ENCODE assay signal across 10 cellular contexts in the genomic region with DNA sequence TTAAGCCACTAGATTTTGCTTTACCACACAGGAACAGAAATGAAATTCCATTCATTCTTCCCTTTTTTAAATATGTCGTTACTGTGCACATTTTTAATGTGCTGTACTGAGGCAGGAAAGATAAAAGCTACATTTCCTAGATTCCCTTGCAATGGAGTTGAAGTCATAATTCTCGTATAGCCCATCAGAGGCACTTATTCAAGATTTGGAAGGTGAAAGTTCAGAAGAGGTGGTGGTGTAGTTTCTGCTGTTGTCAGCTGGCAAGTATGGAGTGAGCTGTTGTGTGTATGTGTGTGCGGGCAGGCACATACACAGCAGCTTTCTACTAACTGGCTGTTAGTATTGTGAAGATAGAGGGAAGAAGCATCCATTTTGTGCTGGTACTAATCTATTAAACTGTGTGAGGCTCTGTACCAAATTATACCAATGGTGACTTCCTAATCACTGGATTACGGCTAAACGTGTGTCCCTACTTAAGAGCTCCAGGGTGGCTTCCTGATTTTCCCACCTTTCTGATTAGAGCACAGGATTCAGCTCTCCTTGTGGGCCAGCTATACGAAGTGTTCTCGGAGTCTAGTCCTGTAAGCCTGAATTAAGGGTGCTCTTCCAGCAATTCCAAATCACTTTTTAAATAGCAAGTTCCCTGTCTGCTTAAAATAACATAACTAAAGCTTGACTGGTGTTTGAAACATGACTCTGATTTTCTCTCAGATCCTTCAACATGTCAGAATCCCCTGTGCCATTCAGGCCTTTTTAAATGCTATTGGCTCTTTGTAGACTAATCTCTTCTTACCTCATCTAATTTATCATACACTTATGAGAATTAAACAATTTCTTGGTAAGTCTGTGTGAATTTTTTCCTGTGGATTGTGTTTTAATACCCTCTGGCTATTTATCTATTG. TPM values are rescaled to one million over a fixed set of nuclear protein-coding genes. Genes with fewer than 3 reads are reported as not detected.
DNase-seq lines count a peak whose midpoint lies in the region; ATAC-seq and TF ChIP-seq lines count a peak whose summit lies in the region.
"Had no signal": no experiment of that assay in that cellular context is flagged by ENCODE, and none has a peak within 500 bp of the region (broad histone marks: within the 10 kb centered on the region; RNA-seq: fewer than 3 reads in every experiment).

No MANE protein-coding gene starts in this region.

- H3K79me2 ChIP-seq in MM.1S (ENCODE audit: low read length) = peaks cover 94% of the 10 kb centered on the region

- no peaks in the 10 kb centered on the region for H3F3A ChIP-seq in MM.1S (ENCODE audit: insufficient read depth, low read length)

- H4K20me1 ChIP-seq in BLaER1 = peaks cover 100% of the 10 kb centered on the region
- H4K20me1 ChIP-seq in MM.1S (ENCODE audit: insufficient read depth, low read length) = peaks cover 13% of the 10 kb centered on the region; the same call in 1 of the 2 replicates

- DNase-seq in MM.1S = no peak
- peak; percentile 17 for DNase-seq in brain pericyte (ENCODE audit: low read depth, low spot score)
- DNase-seq in DMS153 (lab: John Stamatoyannopoulos, UW) = no peak
- DNase-seq: stimulated activated naive CD8-positive, alpha-beta T cell treated with anti-CD3 and anti-CD28 coated beads, Interleukin-15, amount 100 ng/mL, for 72 hours had no signal

- H3K4me1 ChIP-seq in BLaER1 (peaks cover 18% of the 10 kb centered on the region), MM.1S (ENCODE audit: low read length) (peaks cover 12% of the 10 kb centered on the region), mesodermal cell (ENCODE audit: control insufficient read depth, insufficient read depth, low read length, poor library complexity, severe bottlenecking) (peaks cover 5% of the 10 kb centered on the region)

- no peaks in the 10 kb centered on the region for H3K27me3 ChIP-seq in BLaER1
- no peaks in the 10 kb centered on the region for H3K27me3 ChIP-seq in MM.1S (replicated peaks; ENCODE audit: insufficient read depth, low read length)

- H3K27ac ChIP-seq in BLaER1 = no peak overlapping the region
- H3K27ac ChIP-seq in MM.1S (ENCODE audit: low read length) = no peak overlapping the region
- H3K27ac ChIP-seq in mesodermal cell (ENCODE audit: low read depth, low read length, severe bottlenecking) = peak overlapping the region; percentile 37

- no peaks in the 10 kb centered on the region for H3K9me2 ChIP-seq in MM.1S (replicated peaks; ENCODE audit: insufficient read depth, low read length)

- 77 to 80% methylated on average over 5 of the region's 7 CpGs for WGBS in mesodermal cell (ENCODE audit: insufficient coverage in 2 of 2), 2 experiments

- H3K4me2 ChIP-seq in BLaER1 = peak overlapping the region; percentile 13
- peak overlapping the region; percentile 37 for H3K4me2 ChIP-seq in MM.1S (ENCODE audit: low read depth, low read length)

- no peak overlapping the region for H3K4me3 ChIP-seq in BLaER1
- 0 out of 2 replicates have a peak overlapping the region, but pooled peaks have one; percentile 1 for H3K4me3 ChIP-seq in MM.1S (ENCODE audit: low read length)
- no peak overlapping the region for H3K4me3 ChIP-seq in mesodermal cell (ENCODE audit: extremely low read depth, insufficient read depth, low read length, poor library complexity, severe bottlenecking)

- H3K9ac ChIP-seq in BLaER1 = no peak overlapping the region
- no peak overlapping the region for H3K9ac ChIP-seq in MM.1S (ENCODE audit: low read length)

- no peak for TF ChIP-seq CTCF in MM.1S (IDR thresholded peaks at IDR 0.05; ENCODE audit: low read length)

- H3K36me3 ChIP-seq in BLaER1 (peaks cover 58% of the 10 kb centered on the region), MM.1S (replicated peaks; ENCODE audit: insufficient read depth, low read length) (no peaks in the 10 kb centered on the region), mesodermal cell (ENCODE audit: control insufficient read depth, insufficient read depth, low read length) (peaks cover 25% of the 10 kb centered on the region)

- H2AFZ ChIP-seq in MM.1S (ENCODE audit: low read length) = no peak overlapping the region

- no peaks in the 10 kb centered on the region for H3K9me3 ChIP-seq in BLaER1
- H3K9me3 ChIP-seq in MM.1S (replicated peaks; ENCODE audit: insufficient read depth, low read length) = no peaks in the 10 kb centered on the region
- no peaks in the 10 kb centered on the region for H3K9me3 ChIP-seq in mesodermal cell (ENCODE audit: control insufficient read depth, low read length)

- ATAC-seq in HG02588 (IDR thresholded peaks at IDR 0.05; ENCODE audit: unreplicated experiment) = no peak
- ATAC-seq in HG03442 (IDR thresholded peaks at IDR 0.05; ENCODE audit: unreplicated experiment) = no peak
- ATAC-seq in HG02981 (IDR thresholded peaks at IDR 0.05; ENCODE audit: unreplicated experiment) = no peak
- ATAC-seq: HCT116 had no signal

RNA-seq across cellular contexts. Expression of gene PDS5A, which starts 43.8 kb away (rescaled TPM):
- 53.6 TPM for polyA plus RNA-seq in mesodermal cell (2013, experiment 1 of 2)
- 51.2 TPM for polyA plus RNA-seq in mesodermal cell (2013, experiment 2 of 2)
